Comparison of ENCODE assay signal across 14 cellular contexts in the genomic region with DNA sequence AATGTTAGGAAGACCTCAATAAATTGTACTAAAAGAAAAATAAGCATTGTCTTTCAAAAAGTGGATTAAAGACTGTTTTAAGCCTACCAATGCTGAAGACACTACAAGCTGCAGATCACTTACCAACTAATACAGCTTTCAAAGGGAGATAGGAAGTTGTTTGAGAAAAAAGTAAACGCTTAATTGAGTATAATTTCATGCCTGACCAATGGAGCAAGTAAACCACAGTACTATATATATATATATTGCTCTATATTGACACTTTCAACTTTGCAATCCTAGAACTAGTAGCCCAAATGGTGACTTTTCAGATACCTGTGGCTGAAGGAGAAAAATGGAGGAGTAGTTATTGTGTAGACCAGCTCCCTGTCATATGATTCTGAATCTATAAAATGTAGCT.
A peak's percentile ranks its signal among the peaks of the same experiment; 100 is the strongest.
DNase-seq lines count a peak whose midpoint lies in the region; ATAC-seq lines count a peak whose summit lies in the region.
"Had no signal": no experiment of that assay in that cellular context is flagged by ENCODE, and none has a peak within 500 bp of the region (broad histone marks: within the 10 kb centered on the region; RNA-seq: fewer than 3 reads in every experiment).

No MANE protein-coding gene starts in this region.

- peak; percentile 43 for ATAC-seq in GM18868 (IDR thresholded peaks at IDR 0.05; ENCODE audit: unreplicated experiment)
- peak; percentile 61 for ATAC-seq in HG02610 (IDR thresholded peaks at IDR 0.05; ENCODE audit: unreplicated experiment)
- ATAC-seq in activated CD8-positive, alpha-beta memory T cell treated with anti-CD3 and anti-CD28 coated beads, Interleukin-2, amount 10 ng/mL, durations not matched to agents 7 days and 5 days: no peak
- ATAC-seq: K562 had no signal

- CTCF ChIA-PET in activated CD8-positive, alpha-beta memory T cell treated with anti-CD3 and anti-CD28 coated beads, Interleukin-2, amount 10 ng/mL, durations not matched to agents 7 days and 5 days (lab: Charles Lee): no interaction called here

- DNase-seq in Karpas-422: peak; percentile 65
- no peak for DNase-seq in activated CD8-positive, alpha-beta memory T cell treated with anti-CD3 and anti-CD28 coated beads, Interleukin-2, amount 10 ng/mL, durations not matched to agents 7 days and 5 days
- no peak for DNase-seq in NCI-H1417 (lab: John Stamatoyannopoulos, UW)
- no peak for DNase-seq in HT-29 (ENCODE audit: low spot score)
- DNase-seq: CD4-positive, CD25-positive, alpha-beta regulatory T cell; DMS53; HCEC 1CT; HFFc6; Kasumi-1 had no signal

- H3K36me3 Mint-ChIP-seq in activated CD8-positive, alpha-beta memory T cell treated with anti-CD3 and anti-CD28 coated beads, Interleukin-2, amount 10 ng/mL, durations not matched to agents 7 days and 5 days: no peaks in the 10 kb centered on the region
- H3K36me3 Mint-ChIP-seq: CD4-positive, CD25-positive, alpha-beta regulatory T cell had no signal

- no peaks in the 10 kb centered on the region for H3K27me3 Mint-ChIP-seq in activated CD8-positive, alpha-beta memory T cell treated with anti-CD3 and anti-CD28 coated beads, Interleukin-2, amount 10 ng/mL, durations not matched to agents 7 days and 5 days

- H3K27me3 ChIP-seq in BLaER1 (no peaks in the 10 kb centered on the region), Karpas-422 (ENCODE audit: low read length) (no peaks in the 10 kb centered on the region)

- H3K9me3 ChIP-seq in BLaER1 (peaks cover 11% of the 10 kb centered on the region), Karpas-422 (ENCODE audit: low read length) (peaks cover 3% of the 10 kb centered on the region; the same call in 1 of the 2 replicates)

- no peaks in the 10 kb centered on the region for H3K4me1 Mint-ChIP-seq in activated CD8-positive, alpha-beta memory T cell treated with anti-CD3 and anti-CD28 coated beads, Interleukin-2, amount 10 ng/mL, durations not matched to agents 7 days and 5 days
- H3K4me1 Mint-ChIP-seq: CD4-positive, CD25-positive, alpha-beta regulatory T cell had no signal

- no peaks in the 10 kb centered on the region for H3K9me2 ChIP-seq in Karpas-422 (replicated peaks; ENCODE audit: insufficient read depth, low read length)

- H3K4me1 ChIP-seq in BLaER1: peaks cover 31% of the 10 kb centered on the region
- H3K4me1 ChIP-seq in Karpas-422 (ENCODE audit: low read length): peaks cover 30% of the 10 kb centered on the region

- H2AFZ ChIP-seq in Karpas-422 (ENCODE audit: low read length): no peak overlapping the region

- no peaks in the 10 kb centered on the region for H3K79me2 ChIP-seq in Karpas-422 (ENCODE audit: low read length)

- H3K4me3 Mint-ChIP-seq in activated CD8-positive, alpha-beta memory T cell treated with anti-CD3 and anti-CD28 coated beads, Interleukin-2, amount 10 ng/mL, durations not matched to agents 7 days and 5 days: no peak overlapping the region
- H3K4me3 Mint-ChIP-seq: CD4-positive, CD25-positive, alpha-beta regulatory T cell; HFFc6 had no signal

- H3K4me3 ChIP-seq in BLaER1 (no peak overlapping the region), Karpas-422 (ENCODE audit: low read length) (no peak overlapping the region)
- H3K4me3 ChIP-seq: K562 had no signal

- H3K9ac ChIP-seq in BLaER1 (no peak overlapping the region), Karpas-422 (ENCODE audit: low read length) (no peak overlapping the region)

- H3K36me3 ChIP-seq in BLaER1 (no peaks in the 10 kb centered on the region), Karpas-422 (ENCODE audit: insufficient read depth, low read length) (no peaks in the 10 kb centered on the region)

- no peaks in the 10 kb centered on the region for H4K20me1 ChIP-seq in BLaER1
- no peaks in the 10 kb centered on the region for H4K20me1 ChIP-seq in Karpas-422 (ENCODE audit: insufficient read depth, low read depth, low read length)

- H3K9me3 Mint-ChIP-seq in activated CD8-positive, alpha-beta memory T cell treated with anti-CD3 and anti-CD28 coated beads, Interleukin-2, amount 10 ng/mL, durations not matched to agents 7 days and 5 days (ENCODE audit: low read depth): no peaks in the 10 kb centered on the region
- H3K9me3 Mint-ChIP-seq: HFFc6 had no signal

- H3K27ac ChIP-seq in BLaER1 (no peak overlapping the region), Karpas-422 (ENCODE audit: low read length) (no peak overlapping the region)
- H3K27ac ChIP-seq: 22Rv1 had no signal

- no peak overlapping the region for H3K27ac Mint-ChIP-seq in activated CD8-positive, alpha-beta memory T cell treated with anti-CD3 and anti-CD28 coated beads, Interleukin-2, amount 10 ng/mL, durations not matched to agents 7 days and 5 days
- H3K27ac Mint-ChIP-seq: CD4-positive, CD25-positive, alpha-beta regulatory T cell; HFFc6 had no signal

- peak overlapping the region; percentile 48 for H3K4me2 ChIP-seq in BLaER1
- H3K4me2 ChIP-seq in Karpas-422 (ENCODE audit: low read depth, low read length, poor library complexity, severe bottlenecking): peak overlapping the region; percentile 15
